ENCODE assay signal across 3 cellular contexts in the genomic region with DNA sequence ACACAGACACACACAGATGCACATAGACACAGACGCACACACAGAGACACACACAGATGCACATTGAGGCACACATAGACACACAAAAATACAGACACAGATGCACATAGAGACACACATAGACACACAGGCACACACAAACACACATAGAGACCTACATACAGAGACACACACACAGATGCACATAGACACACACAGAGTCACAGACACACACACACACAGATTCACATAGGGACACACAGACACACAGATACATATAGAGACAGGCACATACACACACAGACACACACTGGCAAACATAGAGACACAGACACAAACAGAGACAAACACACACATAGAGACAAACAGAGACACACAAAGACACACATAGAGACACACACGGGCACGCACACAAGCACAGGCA.
A peak's percentile ranks its signal among the peaks of the same experiment; 100 is the strongest.
TF ChIP-seq lines count a peak whose summit lies in the region.

No MANE protein-coding gene starts in this region.

TF ChIP-seq in HCT116, 20 proteins besides CTCF, POLR2A, EP300 and RAD21:
- TF ChIP-seq ZNF274 (IDR thresholded peaks at IDR 0.05; ENCODE audit: low read depth, low read length) = no peak

TF ChIP-seq in IMR-90, 13 proteins besides CTCF, POLR2A, EP300 and RAD21:
- TF ChIP-seq RCOR1 (IDR thresholded peaks at IDR 0.05; ENCODE audit: insufficient replicate concordance, low read length) (no peak), ELK1 (IDR thresholded peaks at IDR 0.05; ENCODE audit: borderline replicate concordance, low read depth, low read length) (no peak), BHLHE40 (IDR thresholded peaks at IDR 0.05; ENCODE audit: low read depth, low read length) (no peak), MAFK (IDR thresholded peaks at IDR 0.05; ENCODE audit: low read depth, low read length) (no peak), SMC3 (IDR thresholded peaks at IDR 0.05; ENCODE audit: low read depth, low read length) (no peak), CHD1 (IDR thresholded peaks at IDR 0.05; ENCODE audit: low read depth, low read length) (no peak), RFX5 (IDR thresholded peaks at IDR 0.05; ENCODE audit: low read depth, low read length) (no peak), FOS (IDR thresholded peaks at IDR 0.05; ENCODE audit: low read depth, low read length) (no peak)

TF ChIP-seq in K562, 482 proteins besides CTCF, POLR2A, EP300 and RAD21:
- TF ChIP-seq YBX1 (IDR thresholded peaks at IDR 0.05) (no peak), PHF20 (IDR thresholded peaks at IDR 0.05; ENCODE audit: partially characterized antibody) (peak; percentile 45), PHB2 (IDR thresholded peaks at IDR 0.05; ENCODE audit: low read depth) (0 out of 2 replicates have a peak, but pooled peaks have one; percentile 30), HDAC1 (IDR thresholded peaks at IDR 0.05) (0 out of 4 replicates have a peak, but pooled peaks of 1 of the 2 experiments have one; percentile 24), CC2D1A (IDR thresholded peaks at IDR 0.05) (no peak), HNRNPK (IDR thresholded peaks at IDR 0.05; ENCODE audit: low read depth, low read length, poor library complexity, severe bottlenecking) (no peak), SNIP1 (IDR thresholded peaks at IDR 0.05; ENCODE audit: low read depth) (no peak), NKRF (IDR thresholded peaks at IDR 0.05; ENCODE audit: borderline replicate concordance) (peak; percentile 48; the same call in 1 of the 2 replicates), ZNF766 (CRISPR knock-in tag; conservative IDR thresholded peaks at IDR 0.05) (no peak), DIDO1 (tag; IDR thresholded peaks at IDR 0.05; ENCODE audit: low read depth) (no peak), ARID1B (IDR thresholded peaks at IDR 0.05) (0 out of 2 replicates have a peak, but pooled peaks have one; percentile 12), BCOR (IDR thresholded peaks at IDR 0.05) (0 out of 2 replicates have a peak, but pooled peaks have one; percentile 15), SFPQ (IDR thresholded peaks at IDR 0.05; ENCODE audit: low read depth, low read length) (no peak), ARHGAP35 (IDR thresholded peaks at IDR 0.05; ENCODE audit: partially characterized antibody) (peak; percentile 31), TRIM28 (IDR thresholded peaks at IDR 0.05) (no peak), NFIC (IDR thresholded peaks at IDR 0.05) (no peak), BCLAF1 (IDR thresholded peaks at IDR 0.05; ENCODE audit: borderline replicate concordance in 1 of 2, control insufficient read depth in 1 of 2, low read depth in 2 of 2, low read length in 1 of 2) (peak in 1 of 2 experiments; percentile 63; a peak in 1 of 4 replicates), TSC22D4 (tag; IDR thresholded peaks at IDR 0.05) (peak; percentile 12; the same call in 1 of the 2 replicates), SMARCA5 (IDR thresholded peaks at IDR 0.05) (0 out of 2 replicates have a peak, but pooled peaks have one; percentile 30), PRPF4 (IDR thresholded peaks at IDR 0.05; ENCODE audit: insufficient read depth, low read depth, low read length, poor library complexity, severe bottlenecking) (no peak)
- TF ChIP-seq, protein P1, sequence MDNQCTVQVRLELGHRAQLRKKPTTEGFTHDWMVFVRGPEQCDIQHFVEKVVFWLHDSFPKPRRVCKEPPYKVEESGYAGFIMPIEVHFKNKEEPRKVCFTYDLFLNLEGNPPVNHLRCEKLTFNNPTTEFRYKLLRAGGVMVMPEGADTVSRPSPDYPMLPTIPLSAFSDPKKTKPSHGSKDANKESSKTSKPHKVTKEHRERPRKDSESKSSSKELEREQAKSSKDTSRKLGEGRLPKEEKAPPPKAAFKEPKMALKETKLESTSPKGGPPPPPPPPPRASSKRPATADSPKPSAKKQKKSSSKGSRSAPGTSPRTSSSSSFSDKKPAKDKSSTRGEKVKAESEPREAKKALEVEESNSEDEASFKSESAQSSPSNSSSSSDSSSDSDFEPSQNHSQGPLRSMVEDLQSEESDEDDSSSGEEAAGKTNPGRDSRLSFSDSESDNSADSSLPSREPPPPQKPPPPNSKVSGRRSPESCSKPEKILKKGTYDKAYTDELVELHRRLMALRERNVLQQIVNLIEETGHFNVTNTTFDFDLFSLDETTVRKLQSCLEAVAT (IDR thresholded peaks at IDR 0.05) = peak in 1 of 2 experiments; percentile 70; a peak in 2 of 4 replicates
- TF ChIP-seq, protein P2, sequence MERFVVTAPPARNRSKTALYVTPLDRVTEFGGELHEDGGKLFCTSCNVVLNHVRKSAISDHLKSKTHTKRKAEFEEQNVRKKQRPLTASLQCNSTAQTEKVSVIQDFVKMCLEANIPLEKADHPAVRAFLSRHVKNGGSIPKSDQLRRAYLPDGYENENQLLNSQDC (CRISPR knock-in tag; IDR thresholded peaks at IDR 0.05) = no peak
TF ChIP-seq in K562: peak in this region for 11.
